In genomic region chr10:28558923-28559508, GRCh38 we compare ENCODE assay signal across 1 cellular context.
TF ChIP-seq lines count a peak whose summit lies in the region.

No MANE protein-coding gene starts in this region.

TF ChIP-seq in WTC11, 78 proteins besides CTCF, POLR2A, EP300 and RAD21 (continued from another document):
- no peak for TF ChIP-seq ARID4B (CRISPR knock-in tag; IDR thresholded peaks at IDR 0.05; ENCODE audit: borderline replicate concordance)
- TF ChIP-seq CREM (CRISPR knock-in tag; IDR thresholded peaks at IDR 0.05), result no peak
- TF ChIP-seq TEAD4 (CRISPR knock-in tag; IDR thresholded peaks at IDR 0.05), result no peak
- TF ChIP-seq SOX15 (CRISPR knock-in tag; IDR thresholded peaks at IDR 0.05), result no peak
- TF ChIP-seq KAT7 (CRISPR knock-in tag; IDR thresholded peaks at IDR 0.05; ENCODE audit: borderline replicate concordance), result no peak
- TF ChIP-seq NR2C2 (CRISPR knock-in tag; IDR thresholded peaks at IDR 0.05), result no peak
- TF ChIP-seq TP53 (CRISPR knock-in tag; IDR thresholded peaks at IDR 0.05), result no peak
- no peak for TF ChIP-seq ZNF416 (CRISPR knock-in tag; IDR thresholded peaks at IDR 0.05)
- TF ChIP-seq ZNF263 (CRISPR knock-in tag; IDR thresholded peaks at IDR 0.05; ENCODE audit: low read depth), result no peak
- TF ChIP-seq RELA (CRISPR knock-in tag; IDR thresholded peaks at IDR 0.05; ENCODE audit: borderline replicate concordance), result no peak
- no peak for TF ChIP-seq ZBTB43 (CRISPR knock-in tag; IDR thresholded peaks at IDR 0.05)
- TF ChIP-seq PREB (CRISPR knock-in tag; IDR thresholded peaks at IDR 0.05; ENCODE audit: borderline replicate concordance), result no peak
- no peak for TF ChIP-seq HMGXB4 (CRISPR knock-in tag; IDR thresholded peaks at IDR 0.05)
- no peak for TF ChIP-seq ZNF281 (CRISPR knock-in tag; IDR thresholded peaks at IDR 0.05)
